In the genomic region with DNA sequence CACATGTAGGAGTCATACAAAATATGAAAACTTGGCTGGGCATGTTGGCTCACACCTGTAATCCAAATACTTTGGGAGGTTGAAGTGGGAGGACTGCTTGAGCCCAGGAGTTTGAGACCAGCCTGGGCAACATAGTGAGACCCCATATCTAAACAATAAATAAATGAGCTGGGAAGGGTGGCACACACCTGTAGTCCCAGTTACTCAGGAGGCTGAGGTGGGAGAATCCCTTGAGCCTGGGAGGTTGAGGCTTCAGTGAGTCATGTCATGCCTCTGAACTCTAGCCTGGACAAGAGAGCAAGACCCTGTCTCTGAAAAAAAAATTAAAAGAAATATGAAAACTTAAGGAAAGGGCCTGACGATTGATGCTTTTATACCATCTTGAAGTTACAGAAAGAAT, we compare ENCODE assay signal across 22 cellular contexts.
DNase-seq lines count a peak whose midpoint lies in the region; ATAC-seq, FAIRE-seq and TF ChIP-seq lines count a peak whose summit lies in the region.
"Had no signal": no experiment of that assay in that cellular context is flagged by ENCODE, and none has a peak within 500 bp of the region (broad histone marks: within the 10 kb centered on the region; RNA-seq: fewer than 3 reads in every experiment).

No MANE protein-coding gene starts in this region.

- peak overlapping the region; percentile 29 for H4K91ac ChIP-seq in H1 (replicated peaks; ENCODE audit: insufficient read length, low read length)

- H2BK12ac ChIP-seq in H1 (ENCODE audit: low read depth, low read length), result no peak overlapping the region

- H4K5ac ChIP-seq in H1 (ENCODE audit: insufficient read length, low read depth, low read length), result no peak overlapping the region

- no peak overlapping the region for H2BK20ac ChIP-seq in H1 (ENCODE audit: low read length)

- intact Hi-C loops in CD8-positive, alpha-beta T cell (cut with DNase I, micrococcal nuclease), result no loop called here
- intact Hi-C loops in activated naive CD4-positive, alpha-beta T cell treated with anti-CD3 and anti-CD28 coated beads for 36 hours (cut with micrococcal nuclease), result no loop called here

- H4K20me1 ChIP-seq in H1 (replicated peaks in 1 of 2; ENCODE audit: control insufficient read depth in 1 of 2, insufficient read depth in 2 of 2, low read length in 2 of 2), result no peaks in the 10 kb centered on the region
- H4K20me1 ChIP-seq: BLaER1 had no signal

- peaks cover 12 to 18% of the 10 kb centered on the region in 2 experiments; a peak in 2 of 4 replicates for H3K9me3 ChIP-seq in H1 (ENCODE audit: insufficient read depth in 2 of 2, low read depth in 1 of 2, low read length in 1 of 2)
- peaks cover 6% of the 10 kb centered on the region for H3K9me3 ChIP-seq in CD8-positive, alpha-beta T cell (ENCODE audit: low read length)
- H3K9me3 ChIP-seq: BE2C had no signal

- H3K4me2 ChIP-seq in H1 (ENCODE audit: insufficient read depth in 1 of 2, low read depth in 2 of 2, low read length in 2 of 2), result no peak overlapping the region
- H3K4me2 ChIP-seq: BLaER1 had no signal

- POLR2A ChIA-PET in WTC11 (lab: Charles Lee), result no interaction called here
- POLR2A ChIA-PET in H1 (lab: Charles Lee; ENCODE audit: partially characterized antibody), result no interaction called here
- POLR2A ChIA-PET in CD8-positive, alpha-beta T cell (lab: Charles Lee), result no interaction called here

- no peak overlapping the region for H3K56ac ChIP-seq in H1 (replicated peaks; ENCODE audit: insufficient read length, low read depth, low read length)

- H3K14ac ChIP-seq in H1 (ENCODE audit: insufficient read length), result no peak overlapping the region

- H3K79me2 ChIP-seq in H1 (ENCODE audit: control insufficient read depth in 1 of 2, insufficient read depth in 2 of 2, low read length in 2 of 2), result no peaks in the 10 kb centered on the region

- no peak for DNase-seq in WTC11 (ENCODE audit: low spot score)
- no peak for DNase-seq in H1 (ENCODE audit: low read depth in 1 of 2, low spot score in 2 of 2)
- no peak for DNase-seq in NCI-H510A treated with DMSO at 0.1 percent for 48 hours (lab: John Stamatoyannopoulos, UW)
- DNase-seq in CD8-positive, alpha-beta T cell, result no peak
- DNase-seq in activated naive CD4-positive, alpha-beta T cell treated with anti-CD3 and anti-CD28 coated beads for 36 hours, result no peak
- DNase-seq: 8988T; ACHN; BE2C; C1 segment of cervical spinal cord; Caco-2; Calu3; CD4-positive, alpha-beta memory T cell; CD4-positive, CD25-positive, alpha-beta regulatory T cell; DMS79 treated with DMSO at 0.1 percent for 48 hours; GF-D8 had no signal

- FAIRE-seq in H1 (lab: Jason Lieb, UNC), result no peak
- FAIRE-seq: A204.1, D721Med, G401.6, GM12891, GM19239 had no signal

- ATAC-seq in WTC11, result no peak
- no peak for ATAC-seq in CD8-positive, alpha-beta T cell

- WGBS in H1 (ENCODE audit: extremely low coverage in 1 of 2, insufficient coverage in 1 of 2, insufficient read length in 1 of 2, insufficient replicate concordance in 2 of 2, low coverage in 1 of 2, low lambda C conversion rate in 2 of 2, missing lambda C conversion rate in 1 of 2), 2 experiments, result 0% methylated on average over 1 of the region's 1 CpG; no CpG with 5 or more reads in 1 of the 2 experiments

- H3K27ac Mint-ChIP-seq in WTC11, result peak overlapping the region; percentile 93
- no peak overlapping the region for H3K27ac Mint-ChIP-seq in CD8-positive, alpha-beta T cell
- H3K27ac Mint-ChIP-seq in activated naive CD4-positive, alpha-beta T cell treated with anti-CD3 and anti-CD28 coated beads for 36 hours, result no peak overlapping the region
- H3K27ac Mint-ChIP-seq: CD14-positive monocyte; CD4-positive, alpha-beta memory T cell; CD4-positive, CD25-positive, alpha-beta regulatory T cell had no signal

- H3K23me2 ChIP-seq in H1 (ENCODE audit: low read depth, low read length), result no peaks in the 10 kb centered on the region; the same call in 1 of the 2 replicates

- no peak overlapping the region for H2AFZ ChIP-seq in H1 (ENCODE audit: low read length)

- no peak for TF ChIP-seq RAD21 in H1 (IDR thresholded peaks at IDR 0.05 in 1 of 2, conservative IDR thresholded peaks at IDR 0.05 in 1 of 2; ENCODE audit: low read depth in 2 of 2, low read length in 2 of 2)

- H4K8ac ChIP-seq in H1 (ENCODE audit: extremely low read depth, insufficient read depth, low read length), result no peak overlapping the region

- H3K9ac ChIP-seq in H1 (replicated peaks in 1 of 4; ENCODE audit: extremely low read depth in 1 of 4, low read depth in 3 of 4, low read length in 3 of 4), result no peak overlapping the region
- H3K9ac ChIP-seq: BLaER1 had no signal

- H3K79me1 ChIP-seq in H1 (ENCODE audit: low read depth, low read length), result no peaks in the 10 kb centered on the region

- no peak overlapping the region for H3K4ac ChIP-seq in H1 (replicated peaks; ENCODE audit: insufficient read length, low read depth, low read length)

- H3K27me3 ChIP-seq in H1 (replicated peaks in 1 of 4; ENCODE audit: control insufficient read depth in 3 of 4, extremely low read depth in 1 of 4, insufficient read depth in 3 of 4, low read length in 3 of 4), result no peaks in the 10 kb centered on the region
- no peaks in the 10 kb centered on the region for H3K27me3 ChIP-seq in CD8-positive, alpha-beta T cell (ENCODE audit: insufficient read depth, low read length)
- H3K27me3 ChIP-seq: BLaER1 had no signal

- TF ChIP-seq CTCF in WTC11 (IDR thresholded peaks at IDR 0.05) (no peak), H1 (IDR thresholded peaks at IDR 0.05; ENCODE audit: control extremely low read depth in 1 of 3, insufficient read depth in 1 of 3, low read depth in 1 of 3, low read length in 3 of 3) (no peak)
- TF ChIP-seq CTCF in CD8-positive, alpha-beta T cell (IDR thresholded peaks at IDR 0.05), result no peak

- peaks cover 3% of the 10 kb centered on the region; the same call in 1 of the 2 replicates for H3K27me3 Mint-ChIP-seq in WTC11 (ENCODE audit: low read depth)
- peaks cover 28% of the 10 kb centered on the region for H3K27me3 Mint-ChIP-seq in CD8-positive, alpha-beta T cell (ENCODE audit: low read depth)
- H3K27me3 Mint-ChIP-seq in activated naive CD4-positive, alpha-beta T cell treated with anti-CD3 and anti-CD28 coated beads for 36 hours (ENCODE audit: low read depth), result peaks cover 31% of the 10 kb centered on the region

- peaks cover 64% of the 10 kb centered on the region for H3K36me3 Mint-ChIP-seq in WTC11
- no peaks in the 10 kb centered on the region for H3K36me3 Mint-ChIP-seq in CD8-positive, alpha-beta T cell
- no peaks in the 10 kb centered on the region for H3K36me3 Mint-ChIP-seq in activated naive CD4-positive, alpha-beta T cell treated with anti-CD3 and anti-CD28 coated beads for 36 hours (ENCODE audit: low read depth)
- H3K36me3 Mint-ChIP-seq: CD14-positive monocyte; CD4-positive, CD25-positive, alpha-beta regulatory T cell had no signal

- no peak for TF ChIP-seq POLR2A in H1 (IDR thresholded peaks at IDR 0.05; ENCODE audit: control extremely low read depth in 1 of 2, low read depth in 2 of 2, low read length in 2 of 2)

- CTCF ChIA-PET in WTC11 (lab: Charles Lee), result no interaction called here
- CTCF ChIA-PET in H1 (lab: Charles Lee; ENCODE audit: partially characterized antibody), result no interaction called here
- CTCF ChIA-PET in CD8-positive, alpha-beta T cell (lab: Charles Lee), result no interaction called here
- CTCF ChIA-PET in activated naive CD4-positive, alpha-beta T cell treated with anti-CD3 and anti-CD28 coated beads for 36 hours (lab: Charles Lee), result no interaction called here

- H3K4me1 ChIP-seq in H1 (replicated peaks in 1 of 4; ENCODE audit: control insufficient read depth in 3 of 4, insufficient read depth in 4 of 4, low read length in 3 of 4), result peaks cover 7 to 43% (median 15%) of the 10 kb centered on the region in 4 experiments; a peak in 6 of 7 replicates
- H3K4me1 ChIP-seq in CD8-positive, alpha-beta T cell (ENCODE audit: insufficient read depth, low read length), result no peaks in the 10 kb centered on the region
- H3K4me1 ChIP-seq: BE2C, BLaER1, Caco-2 had no signal

- no peak overlapping the region; the same call in 1 of the 2 replicates for H3K4me3 Mint-ChIP-seq in WTC11
- H3K4me3 Mint-ChIP-seq in CD8-positive, alpha-beta T cell, result no peak overlapping the region
- H3K4me3 Mint-ChIP-seq in activated naive CD4-positive, alpha-beta T cell treated with anti-CD3 and anti-CD28 coated beads for 36 hours, result no peak overlapping the region
- H3K4me3 Mint-ChIP-seq: CD14-positive monocyte; CD4-positive, alpha-beta memory T cell; CD4-positive, CD25-positive, alpha-beta regulatory T cell had no signal

- peak overlapping the region; percentile 76 for H2BK120ac ChIP-seq in H1 (replicated peaks; ENCODE audit: low read depth, low read length)

- H3K18ac ChIP-seq in H1 (ENCODE audit: extremely low read depth, low read length), result no peak overlapping the region

- no peak overlapping the region for H2BK5ac ChIP-seq in H1 (ENCODE audit: low read depth, low read length)

- no peak for TF ChIP-seq EP300 in H1 (IDR thresholded peaks at IDR 0.05; ENCODE audit: borderline replicate concordance in 1 of 2, low read depth in 2 of 2, low read length in 2 of 2)

- no peak overlapping the region for H3K23ac ChIP-seq in H1 (ENCODE audit: insufficient read length)

- H2BK15ac ChIP-seq in H1 (ENCODE audit: low read length), result no peak overlapping the region

- H3K36me3 ChIP-seq in H1 (ENCODE audit: control insufficient read depth in 2 of 4, insufficient read depth in 4 of 4, low read length in 3 of 4), result peaks cover 0 to 10% (median 4%) of the 10 kb centered on the region in 4 experiments; a peak in 2 of 8 replicates
- no peaks in the 10 kb centered on the region for H3K36me3 ChIP-seq in CD8-positive, alpha-beta T cell (ENCODE audit: insufficient read depth, low read length)
- H3K36me3 ChIP-seq: BE2C, BLaER1 had no signal

- no peak overlapping the region for H3K4me3 ChIP-seq in H1 (ENCODE audit: extremely low read depth in 1 of 4, insufficient read depth in 2 of 4, low read depth in 3 of 4, low read length in 4 of 4)
- H3K4me3 ChIP-seq in CD8-positive, alpha-beta T cell (ENCODE audit: low read depth, low read length), result no peak overlapping the region
- H3K4me3 ChIP-seq: BLaER1 had no signal

- peaks cover 65% of the 10 kb centered on the region for H3K9me3 Mint-ChIP-seq in WTC11
- peaks cover 19% of the 10 kb centered on the region for H3K9me3 Mint-ChIP-seq in CD8-positive, alpha-beta T cell
- H3K9me3 Mint-ChIP-seq in activated naive CD4-positive, alpha-beta T cell treated with anti-CD3 and anti-CD28 coated beads for 36 hours, result peaks cover 12% of the 10 kb centered on the region

- H3K27ac ChIP-seq in H1 (ENCODE audit: low read depth, low read length), result no peak overlapping the region
- H3K27ac ChIP-seq in CD8-positive, alpha-beta T cell (ENCODE audit: low read depth, low read length), result no peak overlapping the region
- H3K27ac ChIP-seq: BLaER1 had no signal

- no peak overlapping the region for H2AK5ac ChIP-seq in H1 (ENCODE audit: low read depth, low read length)

- H3K4me1 Mint-ChIP-seq in WTC11, result peaks cover 74% of the 10 kb centered on the region
- H3K4me1 Mint-ChIP-seq in CD8-positive, alpha-beta T cell (ENCODE audit: low read depth), result no peaks in the 10 kb centered on the region
- peaks cover 9% of the 10 kb centered on the region for H3K4me1 Mint-ChIP-seq in activated naive CD4-positive, alpha-beta T cell treated with anti-CD3 and anti-CD28 coated beads for 36 hours (ENCODE audit: low read depth)
- H3K4me1 Mint-ChIP-seq: CD14-positive monocyte; CD4-positive, alpha-beta memory T cell; CD4-positive, CD25-positive, alpha-beta regulatory T cell had no signal

TF ChIP-seq in H1, 55 proteins besides CTCF, POLR2A, EP300 and RAD21 (continues in another document):
- peak; percentile 84; the same call in 1 of the 2 replicates for TF ChIP-seq KDM1A (IDR thresholded peaks at IDR 0.05; ENCODE audit: borderline replicate concordance, low read length)
